Comparison of ENCODE assay signal across 25 cellular contexts in genomic region chrX:69279234-69279633, GRCh38.
"Had no signal": no experiment of that assay in that cellular context is flagged by ENCODE, and none has a peak within 500 bp of the region (broad histone marks: within the 10 kb centered on the region; RNA-seq: fewer than 3 reads in every experiment).

No MANE protein-coding gene starts in this region.

- H3K27me3 Mint-ChIP-seq: type B pancreatic cell had no signal

- H3K4me1 ChIP-seq: foreskin keratinocyte, left lung, prostate gland, thyroid gland had no signal

- H3K4me3 Mint-ChIP-seq: memory B cell; naive thymus-derived CD8-positive, alpha-beta T cell; stimulated activated effector memory CD8-positive, alpha-beta T cell treated with anti-CD3 and anti-CD28 coated beads, Interleukin-12 subunit alpha, Interleukin-12 subunit beta, amount 100 ng/mL, for 72 hours had no signal

- DNase-seq: dermis blood vessel endothelial cell; effector memory CD4-positive, alpha-beta T cell; foreskin keratinocyte; heart left ventricle; left cardiac atrium; left lung; midbrain; naive thymus-derived CD8-positive, alpha-beta T cell; nucleus accumbens; sigmoid colon; stimulated activated CD4-positive, alpha-beta T cell treated with anti-CD3 and anti-CD28 coated beads, Interleukin-2, amount 100 ng/mL, for 24 hours; stimulated activated CD4-positive, alpha-beta T cell treated with anti-CD3 and anti-CD28 coated beads, Interleukin-4, amount 100 ng/mL, for 24 hours; stimulated activated naive CD4-positive, alpha-beta T cell treated with Interleukin-2 at 50 U/mL for 16 hours; stomach; thyroid gland had no signal

- H3K36me3 ChIP-seq: esophagus muscularis mucosa, gastroesophageal sphincter, heart left ventricle, left lung, prostate gland, right atrium auricular region, sigmoid colon, stomach, thyroid gland had no signal

- H3K36me3 Mint-ChIP-seq: memory B cell; naive thymus-derived CD8-positive, alpha-beta T cell; stimulated activated effector memory CD8-positive, alpha-beta T cell treated with anti-CD3 and anti-CD28 coated beads, Interleukin-12 subunit alpha, Interleukin-12 subunit beta, amount 100 ng/mL, for 72 hours; type B pancreatic cell had no signal

- H3K9me3 Mint-ChIP-seq: memory B cell; naive thymus-derived CD8-positive, alpha-beta T cell; stimulated activated effector memory CD8-positive, alpha-beta T cell treated with anti-CD3 and anti-CD28 coated beads, Interleukin-12 subunit alpha, Interleukin-12 subunit beta, amount 100 ng/mL, for 72 hours; type B pancreatic cell had no signal

- H3K27ac Mint-ChIP-seq: memory B cell; naive thymus-derived CD8-positive, alpha-beta T cell; stimulated activated effector memory CD8-positive, alpha-beta T cell treated with anti-CD3 and anti-CD28 coated beads, Interleukin-12 subunit alpha, Interleukin-12 subunit beta, amount 100 ng/mL, for 72 hours had no signal

- ATAC-seq: foreskin keratinocyte; gastroesophageal sphincter; left lung; naive thymus-derived CD8-positive, alpha-beta T cell; stimulated activated effector memory CD8-positive, alpha-beta T cell treated with anti-CD3 and anti-CD28 coated beads, Interleukin-12 subunit alpha, Interleukin-12 subunit beta, amount 100 ng/mL, for 72 hours had no signal

- H3K4me3 ChIP-seq: coronary artery, esophagus muscularis mucosa, gastroesophageal sphincter, heart left ventricle, hepatocyte, left lung, lung, prostate gland, right atrium auricular region, sigmoid colon, stomach, thyroid gland had no signal

- H3K27me3 ChIP-seq: esophagus muscularis mucosa, foreskin keratinocyte, gastroesophageal sphincter, hepatocyte, right atrium auricular region, sigmoid colon, thyroid gland had no signal

- H3K4me1 Mint-ChIP-seq: memory B cell; naive thymus-derived CD8-positive, alpha-beta T cell; stimulated activated effector memory CD8-positive, alpha-beta T cell treated with anti-CD3 and anti-CD28 coated beads, Interleukin-12 subunit alpha, Interleukin-12 subunit beta, amount 100 ng/mL, for 72 hours had no signal

- H3K27ac ChIP-seq: coronary artery, foreskin keratinocyte, heart left ventricle, hepatocyte, left lung, prostate gland, right atrium auricular region, sigmoid colon, stomach, thyroid gland had no signal

- H3K9me3 ChIP-seq: esophagus muscularis mucosa, gastroesophageal sphincter, heart left ventricle, left lung, prostate gland, right atrium auricular region, sigmoid colon, stomach, thyroid gland had no signal
